ENCODE assay signal across 7 cellular contexts in genomic region chr4:73222466-73223257, GRCh38. TPM values are rescaled to one million over a fixed set of nuclear protein-coding genes. Genes with fewer than 3 reads are reported as not detected.
DNase-seq lines count a peak whose midpoint lies in the region; ATAC-seq and TF ChIP-seq lines count a peak whose summit lies in the region.

No MANE protein-coding gene starts in this region.

- H3K27me3 ChIP-seq in HAP-1 (ENCODE audit: low read depth) = no peaks in the 10 kb centered on the region
- no peaks in the 10 kb centered on the region for H3K27me3 ChIP-seq in RWPE2 (ENCODE audit: insufficient read depth, poor library complexity, severe bottlenecking)

- intact Hi-C loops in left ventricle myocardium superior (cut with micrococcal nuclease) = no loop called here

- ATAC-seq in RWPE2 (ENCODE audit: low read depth) (peak; percentile 100), left ventricle myocardium superior (peak; percentile 100)

- TF ChIP-seq CTCF in GM12864 (IDR thresholded peaks at IDR 0.05; ENCODE audit: low read depth, low read length, missing control alignments) (no peak), RWPE2 (IDR thresholded peaks at IDR 0.05; ENCODE audit: poor library complexity, severe bottlenecking) (no peak)

- 0 out of 2 replicates have a peak, but pooled peaks cover 2% of the 10 kb centered on the region for H3K36me3 ChIP-seq in HAP-1 (replicated peaks)
- peaks cover 23% of the 10 kb centered on the region for H3K36me3 ChIP-seq in RWPE2 (ENCODE audit: low read depth)

- H3K4me1 ChIP-seq in HAP-1 (peaks cover 17% of the 10 kb centered on the region), RWPE2 (ENCODE audit: insufficient read depth, poor library complexity, severe bottlenecking) (peaks cover 27% of the 10 kb centered on the region)

- in situ Hi-C loops in HAP-1 (cut with MboI; ENCODE audit: low sequenced_read_pairs) = no loop called here

- H3K9me3 ChIP-seq in HAP-1 (no peaks in the 10 kb centered on the region), RWPE2 (ENCODE audit: severe bottlenecking) (no peaks in the 10 kb centered on the region)

- H3K27ac ChIP-seq in RWPE2 (ENCODE audit: poor library complexity, severe bottlenecking) = peak overlapping the region; percentile 74

- H3K4me3 ChIP-seq in GM12864 (ENCODE audit: low read depth, low read length) = peak overlapping the region; percentile 28; the same call in 1 of the 2 replicates
- peak overlapping the region; percentile 36 for H3K4me3 ChIP-seq in HAP-1
- peak overlapping the region; percentile 36 for H3K4me3 ChIP-seq in RWPE2 (ENCODE audit: severe bottlenecking)

- DNase-seq in GM12864 (ENCODE audit: low read depth) (peak; percentile 33), HAP-1 (ENCODE audit: low spot score in 2 of 2) (peak; percentile 67 to 90), LoVo (ENCODE audit: low spot score) (peak; percentile 85), RWPE2 (ENCODE audit: low spot score) (no peak), amniotic stem cell (lab: John Stamatoyannopoulos, UW) (peak; percentile 87), left ventricle myocardium superior (no peak), retina (peak; percentile 71)

RNA-seq across cellular contexts. Expression of gene ANKRD17, which starts 35.9 kb away (rescaled TPM):
- 53.3 TPM for total RNA-seq in left ventricle myocardium superior

Comparison
In these comparisons a context has a peak if more than half of its experiments do, and no peak if none do; other contexts are left out.
1. DNase-seq: peak in GM12864 (single experiment), HAP-1 (2 of 2), LoVo (single experiment), amniotic stem cell (single experiment) and retina (single experiment); none in RWPE2 (single experiment) and left ventricle myocardium superior (single experiment).
2. Peak in every context shown above with its lines, with median percentiles within 50 percentile points of each other: H3K4me3 ChIP-seq.